ENCODE assay signal across 13 cellular contexts in genomic region chr11:113862430-113862829, GRCh38. TPM values are rescaled to one million over a fixed set of nuclear protein-coding genes. Genes with fewer than 3 reads are reported as not detected.
DNase-seq lines count a peak whose midpoint lies in the region; ATAC-seq, FAIRE-seq and TF ChIP-seq lines count a peak whose summit lies in the region.
"Had no signal": no experiment of that assay in that cellular context is flagged by ENCODE, and none has a peak within 500 bp of the region (broad histone marks: within the 10 kb centered on the region; RNA-seq: fewer than 3 reads in every experiment).

No MANE protein-coding gene starts in this region.

- intact Hi-C loops in CD8-positive, alpha-beta T cell (cut with DNase I, micrococcal nuclease) = no loop called here
- intact Hi-C loops in activated T-helper 1 cell treated with anti-CD3 and anti-CD28 coated beads, Interleukin-12 subunit alpha, Interleukin-12 subunit beta, Interleukin-2, Interleukin-4 antibody, amounts not matched to agents 30 ng/mL and 10 ng/mL and 1 ng/mL, durations not matched to agents 14 hours and 24 hours and 36 hours (cut with micrococcal nuclease) = no loop called here
- intact Hi-C loops in prostate gland (cut with DNase I) = no loop called here

- WGBS in prostate gland = 52% methylated on average over 5 of the region's 5 CpGs

- H3K9me3 ChIP-seq in CD8-positive, alpha-beta T cell (ENCODE audit: low read length) = no peaks in the 10 kb centered on the region
- H3K9me3 ChIP-seq in keratinocyte (ENCODE audit: control insufficient read depth, low read depth, low read length) (no peaks in the 10 kb centered on the region), prostate gland (no peaks in the 10 kb centered on the region)
- H3K9me3 ChIP-seq: gastroesophageal sphincter, stomach had no signal

- peak; percentile 67 for FAIRE-seq in keratinocyte (lab: Jason Lieb, UNC)

- H3K9me3 Mint-ChIP-seq in CD8-positive, alpha-beta T cell = no peaks in the 10 kb centered on the region
- no peaks in the 10 kb centered on the region for H3K9me3 Mint-ChIP-seq in activated T-helper 1 cell treated with anti-CD3 and anti-CD28 coated beads, Interleukin-12 subunit alpha, Interleukin-12 subunit beta, Interleukin-2, Interleukin-4 antibody, amounts not matched to agents 30 ng/mL and 10 ng/mL and 1 ng/mL, durations not matched to agents 14 hours and 24 hours and 36 hours

- ATAC-seq in CD8-positive, alpha-beta T cell = peak; percentile 54
- no peak for ATAC-seq in HG03521 (IDR thresholded peaks at IDR 0.05; ENCODE audit: unreplicated experiment)
- ATAC-seq in GM19324 (IDR thresholded peaks at IDR 0.05; ENCODE audit: low FRiP score, unreplicated experiment) = no peak
- ATAC-seq: gastroesophageal sphincter had no signal

- H2AFZ ChIP-seq in keratinocyte (ENCODE audit: control insufficient read depth, low read length) = no peak overlapping the region
- H2AFZ ChIP-seq: PC-9 had no signal

- no peaks in the 10 kb centered on the region for H3K9me1 ChIP-seq in keratinocyte (ENCODE audit: control insufficient read depth, extremely low read depth, insufficient read depth, low read length)

- H3K27ac ChIP-seq in CD8-positive, alpha-beta T cell (ENCODE audit: low read depth, low read length) = no peak overlapping the region
- no peak overlapping the region for H3K27ac ChIP-seq in keratinocyte (ENCODE audit: control insufficient read depth, insufficient read depth, low read length)
- no peak overlapping the region for H3K27ac ChIP-seq in prostate gland
- H3K27ac ChIP-seq: gastroesophageal sphincter, PC-9, stomach had no signal

- H3K36me3 Mint-ChIP-seq in CD8-positive, alpha-beta T cell = peaks cover 18% of the 10 kb centered on the region
- H3K36me3 Mint-ChIP-seq in activated T-helper 1 cell treated with anti-CD3 and anti-CD28 coated beads, Interleukin-12 subunit alpha, Interleukin-12 subunit beta, Interleukin-2, Interleukin-4 antibody, amounts not matched to agents 30 ng/mL and 10 ng/mL and 1 ng/mL, durations not matched to agents 14 hours and 24 hours and 36 hours (ENCODE audit: low read depth) = peaks cover 23% of the 10 kb centered on the region

- no peak overlapping the region for H3K4me3 ChIP-seq in CD8-positive, alpha-beta T cell (ENCODE audit: low read depth, low read length)
- H3K4me3 ChIP-seq in keratinocyte (ENCODE audit: control insufficient read depth in 2 of 3, extremely low read depth in 1 of 3, insufficient read depth in 2 of 3, low read depth in 1 of 3, low read length in 3 of 3) (no peak overlapping the region), prostate gland (no peak overlapping the region)
- H3K4me3 ChIP-seq: gastroesophageal sphincter, PC-9, stomach had no signal

- H3K4me2 ChIP-seq in keratinocyte (ENCODE audit: control insufficient read depth, extremely low read depth, insufficient read depth, low read depth, low read length) = no peak overlapping the region
- H3K4me2 ChIP-seq: PC-9 had no signal

- no peaks in the 10 kb centered on the region for H4K20me1 ChIP-seq in keratinocyte (ENCODE audit: control insufficient read depth, extremely low read depth, insufficient read depth, low read length)

- H3K27me3 Mint-ChIP-seq in CD8-positive, alpha-beta T cell (ENCODE audit: low read depth) = no peaks in the 10 kb centered on the region
- no peaks in the 10 kb centered on the region for H3K27me3 Mint-ChIP-seq in activated T-helper 1 cell treated with anti-CD3 and anti-CD28 coated beads, Interleukin-12 subunit alpha, Interleukin-12 subunit beta, Interleukin-2, Interleukin-4 antibody, amounts not matched to agents 30 ng/mL and 10 ng/mL and 1 ng/mL, durations not matched to agents 14 hours and 24 hours and 36 hours (ENCODE audit: insufficient read depth)

- no peak overlapping the region for H3K4me3 Mint-ChIP-seq in CD8-positive, alpha-beta T cell
- peak overlapping the region; percentile 3 for H3K4me3 Mint-ChIP-seq in activated T-helper 1 cell treated with anti-CD3 and anti-CD28 coated beads, Interleukin-12 subunit alpha, Interleukin-12 subunit beta, Interleukin-2, Interleukin-4 antibody, amounts not matched to agents 30 ng/mL and 10 ng/mL and 1 ng/mL, durations not matched to agents 14 hours and 24 hours and 36 hours

- DNase-seq in CD8-positive, alpha-beta T cell = no peak
- peak; percentile 60 for DNase-seq in HT1080 (ENCODE audit: low read depth)
- DNase-seq in activated T-helper 1 cell treated with anti-CD3 and anti-CD28 coated beads, Interleukin-12 subunit alpha, Interleukin-12 subunit beta, Interleukin-2, Interleukin-4 antibody, amounts not matched to agents 30 ng/mL and 10 ng/mL and 1 ng/mL, durations not matched to agents 14 hours and 24 hours and 36 hours (ENCODE audit: low spot score) = no peak
- DNase-seq in keratinocyte (ENCODE audit: low read depth, low spot score) = no peak
- DNase-seq in prostate gland (ENCODE audit: low spot score) = no peak
- no peak for DNase-seq in AML-193 (lab: John Stamatoyannopoulos, UW)
- DNase-seq: DMS79 treated with DMSO at 0.1 percent for 48 hours, PC-9, stomach had no signal

- H3K36me3 ChIP-seq in CD8-positive, alpha-beta T cell (ENCODE audit: insufficient read depth, low read length) = no peaks in the 10 kb centered on the region
- H3K36me3 ChIP-seq in keratinocyte (ENCODE audit: control insufficient read depth in 2 of 2, extremely low read depth in 1 of 2, insufficient read depth in 2 of 2, low read length in 2 of 2) (no peaks in the 10 kb centered on the region), prostate gland (no peaks in the 10 kb centered on the region)

- H3K9ac ChIP-seq in keratinocyte (ENCODE audit: control insufficient read depth, extremely low read depth, insufficient read depth, low read length) = no peak overlapping the region

- POLR2A ChIA-PET in CD8-positive, alpha-beta T cell (lab: Charles Lee) = no interaction called here

- peaks cover 17% of the 10 kb centered on the region for H3K4me1 ChIP-seq in CD8-positive, alpha-beta T cell (ENCODE audit: insufficient read depth, low read length)
- H3K4me1 ChIP-seq in keratinocyte (ENCODE audit: control insufficient read depth, extremely low read depth, insufficient read depth, low read length) (peaks cover 19% of the 10 kb centered on the region), prostate gland (replicated peaks) (no peaks in the 10 kb centered on the region)

- peaks cover 33% of the 10 kb centered on the region for H3K4me1 Mint-ChIP-seq in CD8-positive, alpha-beta T cell (ENCODE audit: low read depth)
- H3K4me1 Mint-ChIP-seq in activated T-helper 1 cell treated with anti-CD3 and anti-CD28 coated beads, Interleukin-12 subunit alpha, Interleukin-12 subunit beta, Interleukin-2, Interleukin-4 antibody, amounts not matched to agents 30 ng/mL and 10 ng/mL and 1 ng/mL, durations not matched to agents 14 hours and 24 hours and 36 hours (ENCODE audit: low read depth) = peaks cover 38% of the 10 kb centered on the region

- H3K27me3 ChIP-seq in CD8-positive, alpha-beta T cell (ENCODE audit: insufficient read depth, low read length) = no peaks in the 10 kb centered on the region
- H3K27me3 ChIP-seq in keratinocyte (ENCODE audit: control insufficient read depth, extremely low read depth, insufficient read depth, low read length) (no peaks in the 10 kb centered on the region), prostate gland (replicated peaks; ENCODE audit: insufficient read depth) (no peaks in the 10 kb centered on the region)
- H3K27me3 ChIP-seq: gastroesophageal sphincter, stomach had no signal

- dilution Hi-C loops in keratinocyte (cut with MboI; ENCODE audit: extremely low pct_ligation_motif_present, low sequenced_read_pairs) = no loop called here

- H3K27ac Mint-ChIP-seq in CD8-positive, alpha-beta T cell = peak overlapping the region; percentile 43
- peak overlapping the region; percentile 66 for H3K27ac Mint-ChIP-seq in activated T-helper 1 cell treated with anti-CD3 and anti-CD28 coated beads, Interleukin-12 subunit alpha, Interleukin-12 subunit beta, Interleukin-2, Interleukin-4 antibody, amounts not matched to agents 30 ng/mL and 10 ng/mL and 1 ng/mL, durations not matched to agents 14 hours and 24 hours and 36 hours

- CTCF ChIA-PET in CD8-positive, alpha-beta T cell (lab: Charles Lee) = interaction anchor here (1.9 kb wide), 1 partner anchor 34 kb away, joined by 5 read pairs; no protein-coding TSS in a partner anchor

- no peak for TF ChIP-seq CTCF in CD8-positive, alpha-beta T cell (IDR thresholded peaks at IDR 0.05)
- TF ChIP-seq CTCF in keratinocyte (optimal IDR thresholded peaks at IDR 0.05 in 1 of 3, IDR thresholded peaks at IDR 0.05 in 1 of 3, conservative IDR thresholded peaks at IDR 0.05 in 1 of 3; ENCODE audit: extremely low read depth in 1 of 3, insufficient read depth in 2 of 3, low read length in 3 of 3) = no peak
- TF ChIP-seq CTCF in prostate gland (IDR thresholded peaks at IDR 0.05) = no peak

- H3K79me2 ChIP-seq in keratinocyte (ENCODE audit: control insufficient read depth, insufficient read depth, low read length) = peaks cover 19% of the 10 kb centered on the region

- no peak for TF ChIP-seq POLR2A in prostate gland (IDR thresholded peaks at IDR 0.05)

RNA-seq across cellular contexts. Expression of gene USP28, which starts 12.9 kb away (rescaled TPM):
- 1 to 10 TPM; 6.4 to 6.8 TPM for total RNA-seq in CD8-positive, alpha-beta T cell
- 23.6 and 40.8 TPM in 2 replicates for total RNA-seq in HT1080 (2014; rRNA removed; shearing (Covaris generic))
- 16.6 and 26.9 TPM in 2 replicates for polyA plus RNA-seq in HT1080 (2015; cell fraction: cytosol; rRNA removed)
- polyA plus RNA-seq in HT1080 (2015; cell fraction: nucleus; rRNA removed) = 27.4 and 27.7 TPM in 2 replicates
- 29.0 and 30.9 TPM in 2 replicates for total RNA-seq in activated T-helper 1 cell treated with anti-CD3 and anti-CD28 coated beads, Interleukin-12 subunit alpha, Interleukin-12 subunit beta, Interleukin-2, Interleukin-4 antibody, amounts not matched to agents 30 ng/mL and 10 ng/mL and 1 ng/mL, durations not matched to agents 14 hours and 24 hours and 36 hours
- polyA plus RNA-seq in keratinocyte = 24.1 to 37.4 TPM (median 31.0 TPM) in 3 replicates
- 10.6 TPM for polyA plus RNA-seq in keratinocyte (2011; ENCODE audit: low read depth)
- 19.8 and 32.7 TPM in 2 replicates for polyA plus RNA-seq in keratinocyte (2011; cell fraction: cytosol; rRNA removed)
- polyA plus RNA-seq in keratinocyte (2011; cell fraction: nucleus; rRNA removed) = 33.8 and 35.6 TPM in 2 replicates
- polyA plus RNA-seq in keratinocyte (2012; ENCODE audit: low replicate concordance) = 7.7 and 15.3 TPM in 2 replicates
- polyA minus RNA-seq in keratinocyte = 20.6 to 55.6 TPM (median 25.3 TPM) in 3 replicates
- 19.0 TPM for polyA minus RNA-seq in keratinocyte (2011; cell fraction: cytosol; rRNA and poly(A)+ RNA removed)
- 13.9 and 29.7 TPM in 2 replicates for polyA minus RNA-seq in keratinocyte (2011; cell fraction: nucleus; rRNA and poly(A)+ RNA removed)
- total RNA-seq in prostate gland = 10 to 100 TPM; 28.9 to 31.5 TPM

RNA-seq across cellular contexts. Expression of gene HTR3B, which starts 42.2 kb away (rescaled TPM):
- total RNA-seq in CD8-positive, alpha-beta T cell = not detected
- not detected in 2 replicates for total RNA-seq in HT1080 (2014; rRNA removed; shearing (Covaris generic))
- polyA plus RNA-seq in HT1080 (2015; cell fraction: cytosol; rRNA removed) = not detected in 2 replicates
- polyA plus RNA-seq in HT1080 (2015; cell fraction: nucleus; rRNA removed) = not detected in 2 replicates
- total RNA-seq in activated T-helper 1 cell treated with anti-CD3 and anti-CD28 coated beads, Interleukin-12 subunit alpha, Interleukin-12 subunit beta, Interleukin-2, Interleukin-4 antibody, amounts not matched to agents 30 ng/mL and 10 ng/mL and 1 ng/mL, durations not matched to agents 14 hours and 24 hours and 36 hours = not detected in 2 replicates
- polyA plus RNA-seq in keratinocyte = not detected in 3 replicates
- not detected for polyA plus RNA-seq in keratinocyte (2011; ENCODE audit: low read depth)
- not detected in 2 replicates for polyA plus RNA-seq in keratinocyte (2011; cell fraction: cytosol; rRNA removed)
- polyA plus RNA-seq in keratinocyte (2011; cell fraction: nucleus; rRNA removed) = not detected in 2 replicates
- polyA plus RNA-seq in keratinocyte (2012; ENCODE audit: low replicate concordance) = not detected in 2 replicates
- polyA minus RNA-seq in keratinocyte = not detected in 3 replicates
- polyA minus RNA-seq in keratinocyte (2011; cell fraction: cytosol; rRNA and poly(A)+ RNA removed) = not detected
- polyA minus RNA-seq in keratinocyte (2011; cell fraction: nucleus; rRNA and poly(A)+ RNA removed) = not detected in 2 replicates
- not detected for total RNA-seq in prostate gland
- total RNA-seq: gastroesophageal sphincter, mononuclear cell, PC-9 had no signal
- polyA plus RNA-seq: stomach had no signal
